ENCODE assay signal across 11 cellular contexts in genomic region chr7:22094413-22095304, GRCh38.
DNase-seq lines count a peak whose midpoint lies in the region; ATAC-seq and TF ChIP-seq lines count a peak whose summit lies in the region.
"Had no signal": no experiment of that assay in that cellular context is flagged by ENCODE, and none has a peak within 500 bp of the region (broad histone marks: within the 10 kb centered on the region; RNA-seq: fewer than 3 reads in every experiment).

No MANE protein-coding gene starts in this region.

- TF ChIP-seq CTCF in VCaP (conservative IDR thresholded peaks at IDR 0.05): 0 out of 2 replicates have a peak, but pooled peaks have one; percentile 19

- ATAC-seq in HG03280 (IDR thresholded peaks at IDR 0.05; ENCODE audit: unreplicated experiment): no peak
- ATAC-seq in HG03460 (IDR thresholded peaks at IDR 0.05; ENCODE audit: unreplicated experiment): no peak
- ATAC-seq: mucosa of descending colon had no signal

- no peak overlapping the region for H3K27ac ChIP-seq in VCaP
- H3K27ac ChIP-seq: heart right ventricle had no signal

- peak; percentile 33 for DNase-seq in Daoy (ENCODE audit: low read depth)
- DNase-seq in HT-29 (ENCODE audit: low spot score): peak; percentile 24
- DNase-seq in myocyte (ENCODE audit: low read depth): peak; percentile 87
- DNase-seq in stimulated activated CD4-positive, alpha-beta T cell treated with anti-CD3 and anti-CD28 coated beads, Interleukin-12 subunit alpha, Interleukin-12 subunit beta, amount 100 ng/mL, for 4 hours: no peak
- no peak for DNase-seq in NCI-H1105 (lab: John Stamatoyannopoulos, UW)
- DNase-seq: heart right ventricle, mucosa of descending colon, SIG-M5 had no signal

Comparison
In these comparisons a context has a peak if more than half of its experiments do, and no peak if none do; other contexts are left out.
1. DNase-seq: peak in Daoy (single experiment), HT-29 (single experiment) and myocyte (single experiment); none in stimulated activated CD4-positive, alpha-beta T cell treated with anti-CD3 and anti-CD28 coated beads, Interleukin-12 subunit alpha, Interleukin-12 subunit beta, amount 100 ng/mL, for 4 hours (single experiment) and NCI-H1105 (single experiment).